In the genomic region with DNA sequence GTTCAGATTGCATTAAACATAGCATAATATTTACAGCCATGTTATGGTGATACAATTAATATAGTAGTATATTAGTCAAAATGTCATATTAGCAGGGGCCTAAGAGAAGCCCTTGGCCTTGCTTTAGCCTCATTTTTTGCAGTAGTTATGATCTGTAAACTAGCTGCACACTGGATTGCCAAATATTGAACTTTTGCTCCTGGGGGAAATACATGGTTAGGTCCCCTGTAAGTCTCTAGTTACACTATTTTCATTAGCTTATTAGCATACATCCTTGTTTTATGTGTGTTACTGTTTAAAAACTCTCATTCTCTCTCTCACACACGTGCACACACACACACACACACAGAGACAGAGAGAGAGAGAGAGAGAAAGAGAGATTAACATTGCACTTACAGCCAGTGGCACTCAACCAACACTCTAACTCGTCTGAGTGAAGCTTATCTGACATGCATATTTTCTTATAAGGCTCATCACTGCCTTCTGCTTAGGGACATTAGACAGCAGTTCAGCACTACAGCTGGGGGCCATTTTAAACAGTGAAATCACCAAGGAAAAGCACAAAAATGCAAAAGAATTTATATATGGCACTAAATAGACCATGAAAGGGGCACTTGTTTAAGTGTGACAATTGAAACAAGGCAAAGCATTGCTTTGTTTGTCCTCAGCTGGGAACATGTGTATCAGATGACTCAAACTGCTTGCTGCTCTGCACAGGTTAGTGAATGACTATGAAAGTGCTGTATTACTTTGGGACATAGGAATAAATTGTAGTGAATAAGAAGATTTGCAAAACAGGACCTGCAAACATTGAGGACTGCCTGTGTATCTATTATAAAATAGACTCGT, we compare ENCODE assay signal across 16 cellular contexts.
A peak's percentile ranks its signal among the peaks of the same experiment; 100 is the strongest.
DNase-seq lines count a peak whose midpoint lies in the region; ATAC-seq and TF ChIP-seq lines count a peak whose summit lies in the region.
"Had no signal": no experiment of that assay in that cellular context is flagged by ENCODE, and none has a peak within 500 bp of the region (broad histone marks: within the 10 kb centered on the region; RNA-seq: fewer than 3 reads in every experiment).

No MANE protein-coding gene starts in this region.

- H4K20me1 ChIP-seq in GM23338 (replicated peaks; ENCODE audit: insufficient read depth) = no peaks in the 10 kb centered on the region

- TF ChIP-seq CTCF in A673 (conservative IDR thresholded peaks at IDR 0.05; ENCODE audit: low read depth, low read length) (no peak), GM23338 (conservative IDR thresholded peaks at IDR 0.05; ENCODE audit: low read depth in 2 of 2) (no peak)

- no peak overlapping the region for H3K4me3 ChIP-seq in A673 (ENCODE audit: low read depth, low read length, poor library complexity, severe bottlenecking)
- H3K4me3 ChIP-seq in GM23338 = no peak overlapping the region
- H3K4me3 ChIP-seq in adipocyte (ENCODE audit: low read length) = no peak overlapping the region
- H3K4me3 ChIP-seq: gastroesophageal sphincter, testis had no signal

- peaks cover 7% of the 10 kb centered on the region for H3K79me2 ChIP-seq in GM23338 (replicated peaks; ENCODE audit: insufficient read depth)

- BruUV-seq in A673 (replicated peaks; lab: Mats Ljungman, UMichigan) = no TSS peak

- H3K9me2 ChIP-seq in GM23338 (ENCODE audit: insufficient read depth) = no peaks in the 10 kb centered on the region

- peaks cover 3% of the 10 kb centered on the region for H3K27me3 Mint-ChIP-seq in GM23338 (ENCODE audit: insufficient read depth, low read depth, poor library complexity)
- no peaks in the 10 kb centered on the region for H3K27me3 Mint-ChIP-seq in activated CD4-positive, alpha-beta memory T cell treated with anti-CD3 and anti-CD28 coated beads, Interleukin-2, amount 10 ng/mL, durations not matched to agents 7 days and 5 days
- H3K27me3 Mint-ChIP-seq: activated CD8-positive, alpha-beta memory T cell treated with anti-CD3 and anti-CD28 coated beads, Interleukin-2, amount 10 ng/mL, durations not matched to agents 7 days and 5 days; brain had no signal

- H3K4me2 ChIP-seq in GM23338 = no peak overlapping the region

- no peaks in the 10 kb centered on the region for H3K9me3 Mint-ChIP-seq in GM23338
- no peaks in the 10 kb centered on the region for H3K9me3 Mint-ChIP-seq in activated CD4-positive, alpha-beta memory T cell treated with anti-CD3 and anti-CD28 coated beads, Interleukin-2, amount 10 ng/mL, durations not matched to agents 7 days and 5 days
- H3K9me3 Mint-ChIP-seq: brain had no signal

- intact Hi-C loops in A673 (cut with micrococcal nuclease; ENCODE audit: unreplicated experiment) = no loop called here

- H3K4me1 ChIP-seq in A673 (ENCODE audit: insufficient read depth, low read length, poor library complexity, severe bottlenecking) (peaks cover 28% of the 10 kb centered on the region), GM23338 (ENCODE audit: insufficient read depth) (peaks cover 29% of the 10 kb centered on the region), adipocyte (ENCODE audit: control insufficient read depth, insufficient read depth, low read length) (peaks cover 17% of the 10 kb centered on the region)
- H3K4me1 ChIP-seq: gastroesophageal sphincter, testis had no signal

- POLR2A ChIA-PET in A673 (lab: Charles Lee; ENCODE audit: low non-redundant PET) = no interaction called here
- POLR2A ChIA-PET in activated CD4-positive, alpha-beta memory T cell treated with anti-CD3 and anti-CD28 coated beads, Interleukin-2, amount 10 ng/mL, durations not matched to agents 7 days and 5 days (lab: Charles Lee) = no interaction called here

- H3K27ac ChIP-seq in A673 (ENCODE audit: low read depth, low read length, poor library complexity, severe bottlenecking) (no peak overlapping the region), GM23338 (ENCODE audit: low read depth) (no peak overlapping the region)
- H3K27ac ChIP-seq: gastroesophageal sphincter, testis had no signal

- ATAC-seq in GM23338 (no peak), GM18873 (IDR thresholded peaks at IDR 0.05; ENCODE audit: low FRiP score, unreplicated experiment) (no peak)
- ATAC-seq: activated CD8-positive, alpha-beta memory T cell treated with anti-CD3 and anti-CD28 coated beads, Interleukin-2, amount 10 ng/mL, durations not matched to agents 7 days and 5 days; gastroesophageal sphincter had no signal

- H3K27me3 ChIP-seq in A673 (replicated peaks; ENCODE audit: insufficient read depth, low read depth, low read length, poor library complexity) (no peaks in the 10 kb centered on the region), GM23338 (ENCODE audit: insufficient read depth) (no peaks in the 10 kb centered on the region), adipocyte (replicated peaks; ENCODE audit: control insufficient read depth, insufficient read depth, low read length) (no peaks in the 10 kb centered on the region)
- H3K27me3 ChIP-seq: gastroesophageal sphincter, testis had no signal

- H3K9ac ChIP-seq in adipocyte (ENCODE audit: low read length) = no peak overlapping the region

- no peaks in the 10 kb centered on the region for H3F3A ChIP-seq in GM23338 (replicated peaks; ENCODE audit: low read depth)

- DNase-seq in A673 (ENCODE audit: low spot score) (peak; percentile 36), GM23338 (ENCODE audit: low spot score) (no peak), adipocyte (ENCODE audit: low read depth) (peak; percentile 29), kidney tubule cell (ENCODE audit: low spot score) (peak; percentile 19), OCI-M2 (lab: John Stamatoyannopoulos, UW; ENCODE audit: unreplicated experiment) (no peak), SK-N-DZ (ENCODE audit: low spot score) (no peak)
- no peak for DNase-seq in activated CD4-positive, alpha-beta memory T cell treated with anti-CD3 and anti-CD28 coated beads, Interleukin-2, amount 10 ng/mL, durations not matched to agents 7 days and 5 days
- DNase-seq: activated CD8-positive, alpha-beta memory T cell treated with anti-CD3 and anti-CD28 coated beads, Interleukin-2, amount 10 ng/mL, durations not matched to agents 7 days and 5 days; DMS153; posterior cingulate gyrus; SW 1271; testis had no signal

- peaks cover 35% of the 10 kb centered on the region for H3K4me1 Mint-ChIP-seq in GM23338
- no peaks in the 10 kb centered on the region for H3K4me1 Mint-ChIP-seq in activated CD4-positive, alpha-beta memory T cell treated with anti-CD3 and anti-CD28 coated beads, Interleukin-2, amount 10 ng/mL, durations not matched to agents 7 days and 5 days
- H3K4me1 Mint-ChIP-seq: activated CD8-positive, alpha-beta memory T cell treated with anti-CD3 and anti-CD28 coated beads, Interleukin-2, amount 10 ng/mL, durations not matched to agents 7 days and 5 days had no signal

- no peak overlapping the region for H2AFZ ChIP-seq in GM23338

- H3K9me3 ChIP-seq in A673 (ENCODE audit: low read depth, low read length, poor library complexity, severe bottlenecking) (no peaks in the 10 kb centered on the region), adipocyte (ENCODE audit: control insufficient read depth, low read length) (no peaks in the 10 kb centered on the region)
- H3K9me3 ChIP-seq: gastroesophageal sphincter, testis had no signal

- peak overlapping the region; percentile 13; the same call in 1 of the 2 replicates for H3K27ac Mint-ChIP-seq in GM23338
- H3K27ac Mint-ChIP-seq in activated CD4-positive, alpha-beta memory T cell treated with anti-CD3 and anti-CD28 coated beads, Interleukin-2, amount 10 ng/mL, durations not matched to agents 7 days and 5 days = no peak overlapping the region
- H3K27ac Mint-ChIP-seq: activated CD8-positive, alpha-beta memory T cell treated with anti-CD3 and anti-CD28 coated beads, Interleukin-2, amount 10 ng/mL, durations not matched to agents 7 days and 5 days had no signal

- no peak overlapping the region for H3K4me3 Mint-ChIP-seq in GM23338
- H3K4me3 Mint-ChIP-seq in activated CD4-positive, alpha-beta memory T cell treated with anti-CD3 and anti-CD28 coated beads, Interleukin-2, amount 10 ng/mL, durations not matched to agents 7 days and 5 days = no peak overlapping the region
- H3K4me3 Mint-ChIP-seq: activated CD8-positive, alpha-beta memory T cell treated with anti-CD3 and anti-CD28 coated beads, Interleukin-2, amount 10 ng/mL, durations not matched to agents 7 days and 5 days; brain; mesothelial cell of epicardium had no signal

- CTCF ChIA-PET in A673 (lab: Charles Lee) = interaction anchor here (0.6 kb wide), 1 partner anchor 925 kb away, joined by 3 read pairs; no protein-coding TSS in a partner anchor
- CTCF ChIA-PET in activated CD4-positive, alpha-beta memory T cell treated with anti-CD3 and anti-CD28 coated beads, Interleukin-2, amount 10 ng/mL, durations not matched to agents 7 days and 5 days (lab: Charles Lee) = no interaction called here

- H3K36me3 ChIP-seq in A673 (ENCODE audit: insufficient read depth, low read length, poor library complexity, severe bottlenecking) = no peaks in the 10 kb centered on the region
- H3K36me3 ChIP-seq in GM23338 (ENCODE audit: insufficient read depth) = no peaks in the 10 kb centered on the region
- no peaks in the 10 kb centered on the region for H3K36me3 ChIP-seq in adipocyte (ENCODE audit: control insufficient read depth, insufficient read depth, low read length, severe bottlenecking)
- H3K36me3 ChIP-seq: gastroesophageal sphincter had no signal

- H3K36me3 Mint-ChIP-seq in GM23338 (ENCODE audit: low read depth) = no peaks in the 10 kb centered on the region
- H3K36me3 Mint-ChIP-seq in activated CD4-positive, alpha-beta memory T cell treated with anti-CD3 and anti-CD28 coated beads, Interleukin-2, amount 10 ng/mL, durations not matched to agents 7 days and 5 days (ENCODE audit: low read depth) = no peaks in the 10 kb centered on the region
- H3K36me3 Mint-ChIP-seq: activated CD8-positive, alpha-beta memory T cell treated with anti-CD3 and anti-CD28 coated beads, Interleukin-2, amount 10 ng/mL, durations not matched to agents 7 days and 5 days; brain had no signal

TF ChIP-seq in GM23338, 12 proteins besides CTCF, POLR2A, EP300 and RAD21 (continues in another document):
- TF ChIP-seq ZNF114 (CRISPR knock-in tag; IDR thresholded peaks at IDR 0.05) (no peak), CREB1 (CRISPR knock-in tag; IDR thresholded peaks at IDR 0.05; ENCODE audit: low read depth) (no peak), EZH2phosphoT487 (IDR thresholded peaks at IDR 0.05; ENCODE audit: unreplicated experiment) (no peak), POLR2AphosphoS5 (IDR thresholded peaks at IDR 0.05; ENCODE audit: low read depth) (no peak)

Comparison
In these comparisons a context has a peak if more than half of its experiments do, and no peak if none do; other contexts are left out.
1. DNase-seq: peak in A673 (single experiment), adipocyte (single experiment) and kidney tubule cell (single experiment); none in GM23338 (single experiment), OCI-M2 (single experiment), activated CD4-positive, alpha-beta memory T cell treated with anti-CD3 and anti-CD28 coated beads, Interleukin-2, amount 10 ng/mL, durations not matched to agents 7 days and 5 days (single experiment) and SK-N-DZ (single experiment).